1 cellular context compared by ENCODE assay signal in genomic region chr4:134200811-134201215, GRCh38.
TF ChIP-seq lines count a peak whose summit lies in the region.

No MANE protein-coding gene starts in this region.

TF ChIP-seq in A549, 52 proteins besides CTCF, POLR2A, EP300 and RAD21 (continued from another document):
- TF ChIP-seq, protein P1, sequence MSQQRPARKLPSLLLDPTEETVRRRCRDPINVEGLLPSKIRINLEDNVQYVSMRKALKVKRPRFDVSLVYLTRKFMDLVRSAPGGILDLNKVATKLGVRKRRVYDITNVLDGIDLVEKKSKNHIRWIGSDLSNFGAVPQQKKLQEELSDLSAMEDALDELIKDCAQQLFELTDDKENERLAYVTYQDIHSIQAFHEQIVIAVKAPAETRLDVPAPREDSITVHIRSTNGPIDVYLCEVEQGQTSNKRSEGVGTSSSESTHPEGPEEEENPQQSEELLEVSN (IDR thresholded peaks at IDR 0.05; ENCODE audit: borderline replicate concordance, low read depth) = no peak
